ENCODE assay signal across 1 cellular context in genomic region chr4:680931-681645, GRCh38.
TF ChIP-seq lines count a peak whose summit lies in the region.

No MANE protein-coding gene starts in this region.

TF ChIP-seq in endothelial cell of umbilical vein, 7 proteins besides CTCF, POLR2A, EP300 and RAD21:
- TF ChIP-seq POLR2AphosphoS5 (IDR thresholded peaks at IDR 0.05; ENCODE audit: insufficient read depth, low read depth, low read length) = no peak
- no peak for TF ChIP-seq MYC (IDR thresholded peaks at IDR 0.05; ENCODE audit: low read depth, low read length)
- TF ChIP-seq MAX (IDR thresholded peaks at IDR 0.05; ENCODE audit: insufficient read depth, insufficient read length) = no peak
- no peak for TF ChIP-seq FOS (IDR thresholded peaks at IDR 0.05; ENCODE audit: borderline replicate concordance, insufficient read depth, low read length)
- no peak for TF ChIP-seq JUN (IDR thresholded peaks at IDR 0.05; ENCODE audit: borderline replicate concordance, insufficient read depth, insufficient read length, low read depth)
- no peak for TF ChIP-seq GATA2 (IDR thresholded peaks at IDR 0.05; ENCODE audit: insufficient read depth, insufficient read length, low read depth, low read length)
- no peak for TF ChIP-seq EZH2 (IDR thresholded peaks at IDR 0.05; ENCODE audit: borderline replicate concordance, low read depth, low read length, severe bottlenecking)
TF ChIP-seq in endothelial cell of umbilical vein: peak in this region for 0.
